ENCODE assay signal across 1 cellular context in the genomic region with DNA sequence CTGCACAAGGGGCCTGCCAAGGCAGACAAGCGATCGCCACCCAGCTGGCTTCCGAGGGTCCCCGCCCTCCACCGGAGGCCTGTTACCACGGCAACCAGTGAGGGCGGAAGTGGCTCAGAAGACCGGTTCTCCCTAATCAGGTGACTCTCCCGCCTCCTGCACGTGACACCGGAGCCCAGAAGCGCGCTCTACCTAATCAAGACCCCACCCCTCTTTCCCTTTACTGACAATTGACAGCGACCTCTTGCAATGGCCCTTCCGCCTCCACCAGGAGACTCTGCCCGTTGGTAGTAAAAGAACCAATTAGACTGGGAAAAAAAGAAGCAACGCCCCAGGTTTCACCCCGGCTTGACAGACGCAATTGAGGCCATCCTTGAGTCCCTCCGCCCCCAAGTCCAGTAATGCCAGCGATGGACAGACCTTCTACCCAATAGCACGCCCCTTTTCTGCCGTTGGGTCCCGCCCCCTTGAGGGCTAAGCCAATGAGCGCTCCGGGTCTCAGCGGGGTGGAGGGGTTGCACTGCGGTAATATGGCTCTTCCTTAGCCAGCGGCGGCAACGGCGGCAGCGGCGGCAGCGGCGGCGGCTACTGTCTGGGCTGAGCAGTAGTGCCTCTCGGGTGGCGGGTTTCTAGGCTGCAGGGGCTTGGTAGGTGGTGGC.
A peak's percentile ranks its signal among the peaks of the same experiment; 100 is the strongest.
TF ChIP-seq lines count a peak whose summit lies in the region.

A gene (plus strand): TSS at position 525 of the 659 bp plus-strand sequence. CDS start 198 bp downstream, outside the sequence.

TF ChIP-seq in K562, 482 proteins besides CTCF, POLR2A, EP300 and RAD21 (continued from another document and continues in another):
- TF ChIP-seq, protein P1, sequence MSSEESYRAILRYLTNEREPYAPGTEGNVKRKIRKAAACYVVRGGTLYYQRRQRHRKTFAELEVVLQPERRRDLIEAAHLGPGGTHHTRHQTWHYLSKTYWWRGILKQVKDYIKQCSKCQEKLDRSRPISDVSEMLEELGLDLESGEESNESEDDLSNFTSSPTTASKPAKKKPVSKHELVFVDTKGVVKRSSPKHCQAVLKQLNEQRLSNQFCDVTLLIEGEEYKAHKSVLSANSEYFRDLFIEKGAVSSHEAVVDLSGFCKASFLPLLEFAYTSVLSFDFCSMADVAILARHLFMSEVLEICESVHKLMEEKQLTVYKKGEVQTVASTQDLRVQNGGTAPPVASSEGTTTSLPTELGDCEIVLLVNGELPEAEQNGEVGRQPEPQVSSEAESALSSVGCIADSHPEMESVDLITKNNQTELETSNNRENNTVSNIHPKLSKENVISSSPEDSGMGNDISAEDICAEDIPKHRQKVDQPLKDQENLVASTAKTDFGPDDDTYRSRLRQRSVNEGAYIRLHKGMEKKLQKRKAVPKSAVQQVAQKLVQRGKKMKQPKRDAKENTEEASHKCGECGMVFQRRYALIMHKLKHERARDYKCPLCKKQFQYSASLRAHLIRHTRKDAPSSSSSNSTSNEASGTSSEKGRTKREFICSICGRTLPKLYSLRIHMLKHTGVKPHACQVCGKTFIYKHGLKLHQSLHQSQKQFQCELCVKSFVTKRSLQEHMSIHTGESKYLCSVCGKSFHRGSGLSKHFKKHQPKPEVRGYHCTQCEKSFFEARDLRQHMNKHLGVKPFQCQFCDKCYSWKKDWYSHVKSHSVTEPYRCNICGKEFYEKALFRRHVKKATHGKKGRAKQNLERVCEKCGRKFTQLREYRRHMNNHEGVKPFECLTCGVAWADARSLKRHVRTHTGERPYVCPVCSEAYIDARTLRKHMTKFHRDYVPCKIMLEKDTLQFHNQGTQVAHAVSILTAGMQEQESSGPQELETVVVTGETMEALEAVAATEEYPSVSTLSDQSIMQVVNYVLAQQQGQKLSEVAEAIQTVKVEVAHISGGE (CRISPR knock-in tag; IDR thresholded peaks at IDR 0.05), result no peak
- TF ChIP-seq RFX1 (IDR thresholded peaks at IDR 0.05) (peak; percentile 99), FOXK2 (conservative IDR thresholded peaks at IDR 0.05 in 1 of 2, IDR thresholded peaks at IDR 0.05 in 1 of 2; ENCODE audit: low read depth in 2 of 2) (peak; percentile 70 to 90; a peak in 3 of 4 replicates), ZZZ3 (IDR thresholded peaks at IDR 0.05) (no peak), HNRNPLL (IDR thresholded peaks at IDR 0.05; ENCODE audit: low read depth, low read length, poor library complexity, severe bottlenecking) (peak; percentile 71), HDAC6 (IDR thresholded peaks at IDR 0.05; ENCODE audit: low read depth, low read length) (no peak), ZNF384 (IDR thresholded peaks at IDR 0.05; ENCODE audit: low read depth, low read length) (no peak), ELF2 (CRISPR knock-in tag; IDR thresholded peaks at IDR 0.05) (peak; percentile 92), E2F3 (CRISPR knock-in tag; IDR thresholded peaks at IDR 0.05) (peak; percentile 17; the same call in 1 of the 2 replicates), KDM5B (IDR thresholded peaks at IDR 0.05; ENCODE audit: insufficient replicate concordance, low read depth, low read length) (peak; percentile 69), ATF1 (CRISPR knock-in tag; IDR thresholded peaks at IDR 0.05) (no peak), ATF1 (tag; IDR thresholded peaks at IDR 0.05) (peak; percentile 89), POLR2G (IDR thresholded peaks at IDR 0.05; ENCODE audit: low read depth, low read length) (peak; percentile 95), MYC (IDR thresholded peaks at IDR 0.05; ENCODE audit: low read depth, low read length) (peak; percentile 50), MYC (CRISPR knock-in tag; IDR thresholded peaks at IDR 0.05; ENCODE audit: borderline replicate concordance, low read depth) (no peak), ZEB2 (IDR thresholded peaks at IDR 0.05) (no peak), TBP (optimal IDR thresholded peaks at IDR 0.05; ENCODE audit: low read depth, low read length) (peak; percentile 92), RBM25 (IDR thresholded peaks at IDR 0.05; ENCODE audit: low read depth, low read length, severe bottlenecking) (peak; percentile 97)
- TF ChIP-seq, protein P2, sequence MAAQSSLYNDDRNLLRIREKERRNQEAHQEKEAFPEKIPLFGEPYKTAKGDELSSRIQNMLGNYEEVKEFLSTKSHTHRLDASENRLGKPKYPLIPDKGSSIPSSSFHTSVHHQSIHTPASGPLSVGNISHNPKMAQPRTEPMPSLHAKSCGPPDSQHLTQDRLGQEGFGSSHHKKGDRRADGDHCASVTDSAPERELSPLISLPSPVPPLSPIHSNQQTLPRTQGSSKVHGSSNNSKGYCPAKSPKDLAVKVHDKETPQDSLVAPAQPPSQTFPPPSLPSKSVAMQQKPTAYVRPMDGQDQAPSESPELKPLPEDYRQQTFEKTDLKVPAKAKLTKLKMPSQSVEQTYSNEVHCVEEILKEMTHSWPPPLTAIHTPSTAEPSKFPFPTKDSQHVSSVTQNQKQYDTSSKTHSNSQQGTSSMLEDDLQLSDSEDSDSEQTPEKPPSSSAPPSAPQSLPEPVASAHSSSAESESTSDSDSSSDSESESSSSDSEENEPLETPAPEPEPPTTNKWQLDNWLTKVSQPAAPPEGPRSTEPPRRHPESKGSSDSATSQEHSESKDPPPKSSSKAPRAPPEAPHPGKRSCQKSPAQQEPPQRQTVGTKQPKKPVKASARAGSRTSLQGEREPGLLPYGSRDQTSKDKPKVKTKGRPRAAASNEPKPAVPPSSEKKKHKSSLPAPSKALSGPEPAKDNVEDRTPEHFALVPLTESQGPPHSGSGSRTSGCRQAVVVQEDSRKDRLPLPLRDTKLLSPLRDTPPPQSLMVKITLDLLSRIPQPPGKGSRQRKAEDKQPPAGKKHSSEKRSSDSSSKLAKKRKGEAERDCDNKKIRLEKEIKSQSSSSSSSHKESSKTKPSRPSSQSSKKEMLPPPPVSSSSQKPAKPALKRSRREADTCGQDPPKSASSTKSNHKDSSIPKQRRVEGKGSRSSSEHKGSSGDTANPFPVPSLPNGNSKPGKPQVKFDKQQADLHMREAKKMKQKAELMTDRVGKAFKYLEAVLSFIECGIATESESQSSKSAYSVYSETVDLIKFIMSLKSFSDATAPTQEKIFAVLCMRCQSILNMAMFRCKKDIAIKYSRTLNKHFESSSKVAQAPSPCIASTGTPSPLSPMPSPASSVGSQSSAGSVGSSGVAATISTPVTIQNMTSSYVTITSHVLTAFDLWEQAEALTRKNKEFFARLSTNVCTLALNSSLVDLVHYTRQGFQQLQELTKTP (IDR thresholded peaks at IDR 0.05; ENCODE audit: low read depth in 1 of 2, partially characterized antibody in 2 of 2), result peak in 1 of 2 experiments; percentile 64
- TF ChIP-seq, protein P3, sequence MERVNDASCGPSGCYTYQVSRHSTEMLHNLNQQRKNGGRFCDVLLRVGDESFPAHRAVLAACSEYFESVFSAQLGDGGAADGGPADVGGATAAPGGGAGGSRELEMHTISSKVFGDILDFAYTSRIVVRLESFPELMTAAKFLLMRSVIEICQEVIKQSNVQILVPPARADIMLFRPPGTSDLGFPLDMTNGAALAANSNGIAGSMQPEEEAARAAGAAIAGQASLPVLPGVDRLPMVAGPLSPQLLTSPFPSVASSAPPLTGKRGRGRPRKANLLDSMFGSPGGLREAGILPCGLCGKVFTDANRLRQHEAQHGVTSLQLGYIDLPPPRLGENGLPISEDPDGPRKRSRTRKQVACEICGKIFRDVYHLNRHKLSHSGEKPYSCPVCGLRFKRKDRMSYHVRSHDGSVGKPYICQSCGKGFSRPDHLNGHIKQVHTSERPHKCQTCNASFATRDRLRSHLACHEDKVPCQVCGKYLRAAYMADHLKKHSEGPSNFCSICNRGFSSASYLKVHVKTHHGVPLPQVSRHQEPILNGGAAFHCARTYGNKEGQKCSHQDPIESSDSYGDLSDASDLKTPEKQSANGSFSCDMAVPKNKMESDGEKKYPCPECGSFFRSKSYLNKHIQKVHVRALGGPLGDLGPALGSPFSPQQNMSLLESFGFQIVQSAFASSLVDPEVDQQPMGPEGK (CRISPR knock-in tag; IDR thresholded peaks at IDR 0.05; ENCODE audit: borderline replicate concordance), result no peak
- TF ChIP-seq, protein P4, sequence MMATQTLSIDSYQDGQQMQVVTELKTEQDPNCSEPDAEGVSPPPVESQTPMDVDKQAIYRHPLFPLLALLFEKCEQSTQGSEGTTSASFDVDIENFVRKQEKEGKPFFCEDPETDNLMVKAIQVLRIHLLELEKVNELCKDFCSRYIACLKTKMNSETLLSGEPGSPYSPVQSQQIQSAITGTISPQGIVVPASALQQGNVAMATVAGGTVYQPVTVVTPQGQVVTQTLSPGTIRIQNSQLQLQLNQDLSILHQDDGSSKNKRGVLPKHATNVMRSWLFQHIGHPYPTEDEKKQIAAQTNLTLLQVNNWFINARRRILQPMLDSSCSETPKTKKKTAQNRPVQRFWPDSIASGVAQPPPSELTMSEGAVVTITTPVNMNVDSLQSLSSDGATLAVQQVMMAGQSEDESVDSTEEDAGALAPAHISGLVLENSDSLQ (IDR thresholded peaks at IDR 0.05), result peak; percentile 100
- TF ChIP-seq, protein P5, sequence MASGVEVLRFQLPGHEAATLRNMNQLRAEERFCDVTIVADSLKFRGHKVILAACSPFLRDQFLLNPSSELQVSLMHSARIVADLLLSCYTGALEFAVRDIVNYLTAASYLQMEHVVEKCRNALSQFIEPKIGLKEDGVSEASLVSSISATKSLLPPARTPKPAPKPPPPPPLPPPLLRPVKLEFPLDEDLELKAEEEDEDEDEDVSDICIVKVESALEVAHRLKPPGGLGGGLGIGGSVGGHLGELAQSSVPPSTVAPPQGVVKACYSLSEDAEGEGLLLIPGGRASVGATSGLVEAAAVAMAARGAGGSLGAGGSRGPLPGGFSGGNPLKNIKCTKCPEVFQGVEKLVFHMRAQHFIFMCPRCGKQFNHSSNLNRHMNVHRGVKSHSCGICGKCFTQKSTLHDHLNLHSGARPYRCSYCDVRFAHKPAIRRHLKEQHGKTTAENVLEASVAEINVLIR (CRISPR knock-in tag; IDR thresholded peaks at IDR 0.05), result 0 out of 2 replicates have a peak, but pooled peaks have one; percentile 12
- TF ChIP-seq, protein P6, sequence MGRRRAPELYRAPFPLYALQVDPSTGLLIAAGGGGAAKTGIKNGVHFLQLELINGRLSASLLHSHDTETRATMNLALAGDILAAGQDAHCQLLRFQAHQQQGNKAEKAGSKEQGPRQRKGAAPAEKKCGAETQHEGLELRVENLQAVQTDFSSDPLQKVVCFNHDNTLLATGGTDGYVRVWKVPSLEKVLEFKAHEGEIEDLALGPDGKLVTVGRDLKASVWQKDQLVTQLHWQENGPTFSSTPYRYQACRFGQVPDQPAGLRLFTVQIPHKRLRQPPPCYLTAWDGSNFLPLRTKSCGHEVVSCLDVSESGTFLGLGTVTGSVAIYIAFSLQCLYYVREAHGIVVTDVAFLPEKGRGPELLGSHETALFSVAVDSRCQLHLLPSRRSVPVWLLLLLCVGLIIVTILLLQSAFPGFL (CRISPR knock-in tag; IDR thresholded peaks at IDR 0.05), result no peak
- TF ChIP-seq, protein P7, sequence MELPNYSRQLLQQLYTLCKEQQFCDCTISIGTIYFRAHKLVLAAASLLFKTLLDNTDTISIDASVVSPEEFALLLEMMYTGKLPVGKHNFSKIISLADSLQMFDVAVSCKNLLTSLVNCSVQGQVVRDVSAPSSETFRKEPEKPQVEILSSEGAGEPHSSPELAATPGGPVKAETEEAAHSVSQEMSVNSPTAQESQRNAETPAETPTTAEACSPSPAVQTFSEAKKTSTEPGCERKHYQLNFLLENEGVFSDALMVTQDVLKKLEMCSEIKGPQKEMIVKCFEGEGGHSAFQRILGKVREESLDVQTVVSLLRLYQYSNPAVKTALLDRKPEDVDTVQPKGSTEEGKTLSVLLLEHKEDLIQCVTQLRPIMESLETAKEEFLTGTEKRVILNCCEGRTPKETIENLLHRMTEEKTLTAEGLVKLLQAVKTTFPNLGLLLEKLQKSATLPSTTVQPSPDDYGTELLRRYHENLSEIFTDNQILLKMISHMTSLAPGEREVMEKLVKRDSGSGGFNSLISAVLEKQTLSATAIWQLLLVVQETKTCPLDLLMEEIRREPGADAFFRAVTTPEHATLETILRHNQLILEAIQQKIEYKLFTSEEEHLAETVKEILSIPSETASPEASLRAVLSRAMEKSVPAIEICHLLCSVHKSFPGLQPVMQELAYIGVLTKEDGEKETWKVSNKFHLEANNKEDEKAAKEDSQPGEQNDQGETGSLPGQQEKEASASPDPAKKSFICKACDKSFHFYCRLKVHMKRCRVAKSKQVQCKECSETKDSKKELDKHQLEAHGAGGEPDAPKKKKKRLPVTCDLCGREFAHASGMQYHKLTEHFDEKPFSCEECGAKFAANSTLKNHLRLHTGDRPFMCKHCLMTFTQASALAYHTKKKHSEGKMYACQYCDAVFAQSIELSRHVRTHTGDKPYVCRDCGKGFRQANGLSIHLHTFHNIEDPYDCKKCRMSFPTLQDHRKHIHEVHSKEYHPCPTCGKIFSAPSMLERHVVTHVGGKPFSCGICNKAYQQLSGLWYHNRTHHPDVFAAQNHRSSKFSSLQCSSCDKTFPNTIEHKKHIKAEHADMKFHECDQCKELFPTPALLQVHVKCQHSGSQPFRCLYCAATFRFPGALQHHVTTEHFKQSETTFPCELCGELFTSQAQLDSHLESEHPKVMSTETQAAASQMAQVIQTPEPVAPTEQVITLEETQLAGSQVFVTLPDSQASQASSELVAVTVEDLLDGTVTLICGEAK (IDR thresholded peaks at IDR 0.05), result peak; percentile 81
- TF ChIP-seq, protein P7 (CRISPR knock-in tag; IDR thresholded peaks at IDR 0.05), result no peak
